ENCODE assay signal across 14 cellular contexts in genomic region chr3:191296041-191296541, GRCh38. TPM values are rescaled to one million over a fixed set of nuclear protein-coding genes. Genes with fewer than 3 reads are reported as not detected.
DNase-seq lines count a peak whose midpoint lies in the region; ATAC-seq, FAIRE-seq and TF ChIP-seq lines count a peak whose summit lies in the region.
"Had no signal": no experiment of that assay in that cellular context is flagged by ENCODE, and none has a peak within 500 bp of the region (broad histone marks: within the 10 kb centered on the region; RNA-seq: fewer than 3 reads in every experiment).

No MANE protein-coding gene starts in this region.

- no peak for FAIRE-seq in K562 (lab: Jason Lieb, UNC)

- H4K5ac ChIP-seq in mesendoderm (ENCODE audit: low read length) = no peak overlapping the region

- H2AFZ ChIP-seq in K562 (ENCODE audit: low read depth, low read length) = no peak overlapping the region

- TF ChIP-seq RAD21 in K562 (CRISPR knock-in tag; conservative IDR thresholded peaks at IDR 0.05 in 1 of 2, IDR thresholded peaks at IDR 0.05 in 1 of 2) = no peak

- BruUV-seq in K562 (replicated peaks; lab: Mats Ljungman, UMichigan) = no TSS peak

- CTCF ChIA-PET in K562 (lab: Yijun Ruan, JAX; ENCODE audit: low intra/inter-chr PET ratio) = no interaction called here

- H3K56ac ChIP-seq in mesendoderm (ENCODE audit: low read length) = no peak overlapping the region

- no peak overlapping the region for H3K4me3 ChIP-seq in K562
- H3K4me3 ChIP-seq in mesendoderm (ENCODE audit: low read length) = no peak overlapping the region
- no peak overlapping the region for H3K4me3 ChIP-seq in coronary artery
- no peak overlapping the region for H3K4me3 ChIP-seq in upper lobe of right lung

- no peaks in the 10 kb centered on the region for H3K9me1 ChIP-seq in K562 (ENCODE audit: control insufficient read depth, insufficient read depth, low read length)

- H3K9ac ChIP-seq in K562 (ENCODE audit: insufficient read depth in 1 of 2, low read depth in 2 of 2, low read length in 2 of 2) = no peak overlapping the region
- H3K9ac ChIP-seq in mesendoderm (ENCODE audit: low read length) = no peak overlapping the region

- no peak overlapping the region for H2AK5ac ChIP-seq in mesendoderm (ENCODE audit: low read length)

- no peak overlapping the region for H3K18ac ChIP-seq in mesendoderm (ENCODE audit: low read length)

- TF ChIP-seq CTCF in K562 (IDR thresholded peaks at IDR 0.05 in 2 of 3, conservative IDR thresholded peaks at IDR 0.05 in 1 of 3; ENCODE audit: insufficient read depth in 2 of 3, low read depth in 1 of 3, low read length in 3 of 3) = no peak
- TF ChIP-seq CTCF in coronary artery (IDR thresholded peaks at IDR 0.05) = no peak
- no peak for TF ChIP-seq CTCF in upper lobe of right lung (IDR thresholded peaks at IDR 0.05)

- DNase-seq in K562 (ENCODE audit: extremely low read depth in 1 of 4, low spot score in 3 of 4) = no peak
- DNase-seq in mesendoderm = no peak
- DNase-seq in coronary artery (ENCODE audit: low spot score) = no peak
- no peak for DNase-seq in upper lobe of right lung
- no peak for DNase-seq in foreskin melanocyte
- DNase-seq: IMR-90; midbrain; SHP77 treated with DMSO at 0.1 percent for 48 hours; stimulated activated CD4-positive, alpha-beta T cell treated with anti-CD3 and anti-CD28 coated beads, Interleukin-2, amount 100 ng/mL, for 48 hours had no signal

- H3K4me1 ChIP-seq in K562 (replicated peaks in 1 of 2; ENCODE audit: control insufficient read depth in 2 of 2, insufficient read depth in 2 of 2, low read length in 2 of 2) (no peaks in the 10 kb centered on the region; a peak in 1 of 5 replicates), mesendoderm (ENCODE audit: control insufficient read depth, low read depth, low read length) (no peaks in the 10 kb centered on the region), upper lobe of right lung (no peaks in the 10 kb centered on the region)

- H2BK15ac ChIP-seq in mesendoderm (replicated peaks; ENCODE audit: low read depth) = no peak overlapping the region

- no peak overlapping the region for H3K23ac ChIP-seq in mesendoderm (ENCODE audit: low read length)

- no peak overlapping the region for H3K4ac ChIP-seq in mesendoderm (ENCODE audit: low read depth, low read length)

- ATAC-seq in GM18517 (IDR thresholded peaks at IDR 0.05; ENCODE audit: unreplicated experiment) (peak; percentile 94), GM21619 (IDR thresholded peaks at IDR 0.05; ENCODE audit: unreplicated experiment) (peak; percentile 82), HG03432 (IDR thresholded peaks at IDR 0.05; ENCODE audit: unreplicated experiment) (peak; percentile 87), K562 (no peak), upper lobe of right lung (no peak)
- ATAC-seq: activated T-helper 17 cell treated with anti-CD3 and anti-CD28 coated beads, Interleukin-2, amount 50 U/mL, for 72 hours had no signal

- no peak overlapping the region for H2BK120ac ChIP-seq in mesendoderm (ENCODE audit: low read depth, low read length)

- no peak for TF ChIP-seq POLR2A in K562 (conservative IDR thresholded peaks at IDR 0.05)

- no peak for TF ChIP-seq EP300 in K562 (IDR thresholded peaks at IDR 0.05; ENCODE audit: low read length)

- H3K9me3 ChIP-seq in K562 (replicated peaks; ENCODE audit: control insufficient read depth, insufficient read depth, low read depth, low read length) (no peaks in the 10 kb centered on the region), upper lobe of right lung (no peaks in the 10 kb centered on the region)

- no peak overlapping the region for H2BK5ac ChIP-seq in mesendoderm (ENCODE audit: low read length)

- H3K4me2 ChIP-seq in K562 (ENCODE audit: insufficient read depth, low read length) (no peak overlapping the region), mesendoderm (ENCODE audit: low read length) (no peak overlapping the region)

- POLR2A ChIA-PET in K562 (lab: Yijun Ruan, JAX) = no interaction called here

- intact Hi-C loops in K562 (cut with micrococcal nuclease) (no loop called here), upper lobe of right lung (cut with DNase I) (no loop called here)

- H3K27me3 ChIP-seq in K562 (ENCODE audit: control insufficient read depth in 2 of 2, insufficient read depth in 2 of 2, low read length in 2 of 2) = 0 out of 5 replicates have a peak, but pooled peaks cover 0 to 3% of the 10 kb centered on the region in 2 experiments
- H3K27me3 ChIP-seq in mesendoderm (ENCODE audit: insufficient read depth, low read length, poor library complexity) = no peaks in the 10 kb centered on the region
- H3K27me3 ChIP-seq in upper lobe of right lung = no peaks in the 10 kb centered on the region

- H3K79me1 ChIP-seq in mesendoderm (ENCODE audit: low read length) = no peaks in the 10 kb centered on the region

- H4K20me1 ChIP-seq in K562 (replicated peaks; ENCODE audit: control insufficient read depth, insufficient read depth, low read length) = no peaks in the 10 kb centered on the region

- H3K36me3 ChIP-seq in K562 (ENCODE audit: control insufficient read depth, insufficient read depth, low read length) (no peaks in the 10 kb centered on the region), mesendoderm (ENCODE audit: control insufficient read depth, insufficient read depth, low read length) (no peaks in the 10 kb centered on the region), upper lobe of right lung (no peaks in the 10 kb centered on the region)

- H4K8ac ChIP-seq in mesendoderm (ENCODE audit: low read depth, low read length) = no peak overlapping the region

- in situ Hi-C loops in K562 (cut with MboI) = no loop called here

- H3K27ac ChIP-seq in K562 (ENCODE audit: extremely low read depth, low read depth, low read length) = no peak overlapping the region
- H3K27ac ChIP-seq in mesendoderm (ENCODE audit: low read depth, low read length) = no peak overlapping the region
- H3K27ac ChIP-seq in coronary artery = no peak overlapping the region
- no peak overlapping the region for H3K27ac ChIP-seq in upper lobe of right lung
- H3K27ac ChIP-seq: epithelial cell of prostate had no signal

- H3K79me2 ChIP-seq in K562 (ENCODE audit: control insufficient read depth, insufficient read depth, low read length) (no peaks in the 10 kb centered on the region), mesendoderm (ENCODE audit: control insufficient read depth, insufficient read depth, low read length) (no peaks in the 10 kb centered on the region)

- WGBS in K562 (ENCODE audit: insufficient coverage, low coverage, missing lambda C conversion rate) = 0% methylated on average over 4 of the region's 4 CpGs
- 100% methylated on average over 1 of the region's 4 CpGs for WGBS in mesendoderm (ENCODE audit: extremely low coverage, insufficient coverage, low lambda C conversion rate)

RNA-seq across cellular contexts. Expression of gene CCDC50, which starts 33.1 kb away (rescaled TPM):
- total RNA-seq in K562 (2011; cell fraction: chromatin; rRNA removed; ENCODE audit: low replicate concordance) = 23.2 and 44.5 TPM in 2 replicates
- 9.7 and 10.7 TPM in 2 replicates for total RNA-seq in K562 (2011; cell fraction: nucleolus; rRNA removed)
- total RNA-seq in K562 (2011; cell fraction: nucleoplasm; rRNA removed) = 22.4 and 32.1 TPM in 2 replicates
- total RNA-seq in K562 (2014; rRNA removed) (50.0 and 63.4 TPM in 2 replicates), K562 (2014; rRNA removed; fragmentation: Illumina TruSeq; extraction: Trizol) (42.4 and 47.6 TPM in 2 replicates), K562 (2015; rRNA removed; fragmentation: Illumina TruSeq; extraction: Trizol) (37.1 and 37.6 TPM in 2 replicates), K562 (2021) (44.3 and 44.9 TPM in 2 replicates), upper lobe of right lung (73.2 TPM)
- polyA plus RNA-seq in K562 (2011; rRNA removed) (29.4 and 38.5 TPM in 2 replicates), K562 (2014; fragmentation: Illumina TruSeq; extraction: Trizol) (39.4 and 41.9 TPM in 2 replicates), K562 (2014; fragmentation: Nextera tagmentation; extraction: Ambion mirVana) (10 to 100 TPM in 1 of 2 experiments, 1 to 10 TPM in 1; 8.4 to 10.9 TPM), K562 (2014; rRNA removed) (35.1 and 40.4 TPM in 2 replicates)
- 15.9 and 22.9 TPM in 2 replicates for polyA plus RNA-seq in K562 (2011; cell fraction: cytosol; rRNA removed)
- polyA plus RNA-seq in K562 (2011; cell fraction: nucleus; rRNA removed) = 16.3 and 24.7 TPM in 2 replicates
- polyA plus RNA-seq in K562 (2012) = 29.2 and 45.8 TPM in 2 replicates
- polyA minus RNA-seq in K562 (2011; rRNA and poly(A)+ RNA removed) = 50.5 and 51.7 TPM in 2 replicates
- polyA minus RNA-seq in K562 (2011; cell fraction: cytosol; rRNA and poly(A)+ RNA removed) = 24.1 and 24.2 TPM in 2 replicates
- 29.4 and 46.7 TPM in 2 replicates for polyA minus RNA-seq in K562 (2011; cell fraction: nucleus; rRNA and poly(A)+ RNA removed)
- polyA plus RNA-seq in mesendoderm (2013, experiment 1 of 2) = 28.5 TPM
- 29.1 TPM for polyA plus RNA-seq in mesendoderm (2013, experiment 2 of 2)

RNA-seq across cellular contexts. Expression of gene UTS2B, which starts 34.2 kb away (rescaled TPM):
- not detected in 2 replicates for total RNA-seq in K562 (2011; cell fraction: chromatin; rRNA removed; ENCODE audit: low replicate concordance)
- 0.53 TPM in 1 of 2 replicates, not detected in the other for total RNA-seq in K562 (2011; cell fraction: nucleolus; rRNA removed)
- total RNA-seq in K562 (2011; cell fraction: nucleoplasm; rRNA removed) = not detected in 2 replicates
- not detected in 2 replicates for total RNA-seq in K562 (2014; rRNA removed)
- total RNA-seq in K562 (2014; rRNA removed; fragmentation: Illumina TruSeq; extraction: Trizol) = not detected in 2 replicates
- total RNA-seq in K562 (2015; rRNA removed; fragmentation: Illumina TruSeq; extraction: Trizol) = not detected in 2 replicates
- not detected in 2 replicates for total RNA-seq in K562 (2021)
- 0.06 TPM in 1 of 2 replicates, not detected in the other for polyA plus RNA-seq in K562 (2011; rRNA removed)
- not detected in 2 replicates for polyA plus RNA-seq in K562 (2011; cell fraction: cytosol; rRNA removed)
- 0.27 TPM in 1 of 2 replicates, not detected in the other for polyA plus RNA-seq in K562 (2011; cell fraction: nucleus; rRNA removed)
- 0.24 TPM in 1 of 2 replicates, not detected in the other for polyA plus RNA-seq in K562 (2012)
- polyA plus RNA-seq in K562 (2014; fragmentation: Illumina TruSeq; extraction: Trizol) = not detected in 2 replicates
- polyA plus RNA-seq in K562 (2014; fragmentation: Nextera tagmentation; extraction: Ambion mirVana) = not detected
- polyA plus RNA-seq in K562 (2014; rRNA removed) = not detected in 2 replicates
- polyA minus RNA-seq in K562 (2011; rRNA and poly(A)+ RNA removed) = 0.15 and 0.28 TPM in 2 replicates
- polyA minus RNA-seq in K562 (2011; cell fraction: cytosol; rRNA and poly(A)+ RNA removed) = not detected in 2 replicates
- not detected in 2 replicates for polyA minus RNA-seq in K562 (2011; cell fraction: nucleus; rRNA and poly(A)+ RNA removed)
- 0.04 TPM for polyA plus RNA-seq in mesendoderm (2013, experiment 1 of 2)
- not detected for polyA plus RNA-seq in mesendoderm (2013, experiment 2 of 2)
- 0.75 TPM for total RNA-seq in upper lobe of right lung
- total RNA-seq: activated T-helper 17 cell treated with anti-CD3 and anti-CD28 coated beads, Interleukin-2, amount 50 U/mL, for 72 hours had no signal

Comparison
In these comparisons a context has a peak if more than half of its experiments do, and no peak if none do; other contexts are left out.
1. ATAC-seq: peak in GM18517 (single experiment), GM21619 (single experiment) and HG03432 (single experiment); none in K562 (single experiment) and upper lobe of right lung (single experiment).